9 cellular contexts compared by ENCODE assay signal in the genomic region with DNA sequence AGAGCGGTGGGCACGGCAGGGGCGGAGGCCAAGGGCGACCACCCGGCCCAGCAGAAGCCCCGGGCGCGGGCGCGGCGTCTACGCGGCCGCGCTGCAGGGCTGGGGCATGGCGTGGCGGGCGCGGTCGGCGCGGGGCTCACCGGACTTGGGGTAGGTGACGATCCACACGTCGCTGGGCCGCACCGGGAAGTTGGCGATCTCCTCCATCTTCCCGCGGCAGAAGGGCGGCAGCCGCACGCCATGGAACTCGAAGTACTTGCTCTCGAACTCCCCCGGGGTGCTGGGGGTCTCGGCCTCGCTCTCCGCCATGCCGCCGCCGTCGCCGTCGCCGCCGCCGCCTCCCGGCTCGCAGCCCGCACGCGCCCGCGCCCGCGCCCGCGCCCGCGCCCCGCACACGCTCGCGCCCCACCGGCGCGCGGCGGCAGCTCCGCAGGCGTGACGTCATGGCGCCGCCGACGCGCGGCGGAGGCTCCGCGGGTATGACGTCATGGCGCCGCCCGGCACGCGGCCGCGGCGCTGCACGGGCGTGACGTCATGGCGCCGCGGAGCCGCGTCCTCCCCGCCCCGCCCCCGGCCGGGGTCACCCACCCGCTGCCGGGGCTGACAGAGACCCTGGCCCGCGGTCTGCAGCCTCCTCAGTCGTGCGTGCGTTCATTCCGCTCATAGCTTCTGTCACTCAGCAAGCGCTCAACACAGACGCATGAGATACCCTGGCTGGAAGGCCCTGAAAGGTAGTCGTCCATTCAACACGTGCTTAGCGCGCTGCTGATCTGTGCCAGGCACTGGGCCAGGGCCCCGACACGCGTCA. TPM values are rescaled to one million over a fixed set of nuclear protein-coding genes. Genes with fewer than 3 reads are reported as not detected.
DNase-seq lines count a peak whose midpoint lies in the region; ATAC-seq, FAIRE-seq and TF ChIP-seq lines count a peak whose summit lies in the region.
"Had no signal": no experiment of that assay in that cellular context is flagged by ENCODE, and none has a peak within 500 bp of the region (broad histone marks: within the 10 kb centered on the region; RNA-seq: fewer than 3 reads in every experiment).

A gene with protein sequence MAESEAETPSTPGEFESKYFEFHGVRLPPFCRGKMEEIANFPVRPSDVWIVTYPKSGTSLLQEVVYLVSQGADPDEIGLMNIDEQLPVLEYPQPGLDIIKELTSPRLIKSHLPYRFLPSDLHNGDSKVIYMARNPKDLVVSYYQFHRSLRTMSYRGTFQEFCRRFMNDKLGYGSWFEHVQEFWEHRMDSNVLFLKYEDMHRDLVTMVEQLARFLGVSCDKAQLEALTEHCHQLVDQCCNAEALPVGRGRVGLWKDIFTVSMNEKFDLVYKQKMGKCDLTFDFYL (minus strand): TSS at position 440 of the 808 bp plus-strand sequence. CDS start 131 bp downstream, at position 309.

- no peaks in the 10 kb centered on the region for H3K36me3 Mint-ChIP-seq in activated naive CD4-positive, alpha-beta T cell treated with anti-CD3 and anti-CD28 coated beads, Interleukin-2, amount 50 U/mL, for 24 hours
- H3K36me3 Mint-ChIP-seq in activated T-cell treated with anti-CD3 and anti-CD28 coated beads, Interleukin-2, amount 50 U/mL, for 72 hours (ENCODE audit: insufficient read depth in 2 of 2): peaks cover 0 to 2% of the 10 kb centered on the region in 2 donors

- no peak within 1 kb of the TSS for H3K9ac ChIP-seq in iPS-15b (ENCODE audit: low read depth, low read length)

- TF ChIP-seq POLR2A in GM12891 (IDR thresholded peaks at IDR 0.05; ENCODE audit: low read depth, low read length): no peak

- no peak for DNase-seq in activated naive CD4-positive, alpha-beta T cell treated with Interleukin-2 at 50 U/mL for 16 hours
- DNase-seq in activated T-cell treated with anti-CD3 and anti-CD28 coated beads, Interleukin-2, amount 50 U/mL, for 72 hours: no peak
- DNase-seq in GM12891 (ENCODE audit: insufficient read length, low spot score) (no peak), KBM-7 (no peak), SKM-1 (lab: John Stamatoyannopoulos, UW; ENCODE audit: unreplicated experiment) (no peak)

- in situ Hi-C loops in KBM-7 (cut with MboI; ENCODE audit: low pct_unique_long_range_greater_than_20kb, low sequenced_read_pairs): no loop called here

- H3K4me1 ChIP-seq in iPS-15b (ENCODE audit: control insufficient read depth, insufficient read depth, low read length): peaks cover 14% of the 10 kb centered on the region

- H3K27me3 Mint-ChIP-seq in activated naive CD4-positive, alpha-beta T cell treated with anti-CD3 and anti-CD28 coated beads, Interleukin-2, amount 50 U/mL, for 24 hours: peaks cover 50% of the 10 kb centered on the region
- peaks cover 74% of the 10 kb centered on the region for H3K27me3 Mint-ChIP-seq in activated T-cell treated with anti-CD3 and anti-CD28 coated beads, Interleukin-2, amount 50 U/mL, for 72 hours (ENCODE audit: low read depth)

- H3K9me3 ChIP-seq in iPS-15b (ENCODE audit: control insufficient read depth, insufficient read depth, low read length): no peaks in the 10 kb centered on the region

- H3K27ac Mint-ChIP-seq in activated naive CD4-positive, alpha-beta T cell treated with anti-CD3 and anti-CD28 coated beads, Interleukin-2, amount 50 U/mL, for 24 hours: no peak within 1 kb of the TSS
- no peak within 1 kb of the TSS for H3K27ac Mint-ChIP-seq in activated T-cell treated with anti-CD3 and anti-CD28 coated beads, Interleukin-2, amount 50 U/mL, for 72 hours

- ATAC-seq in activated T-cell treated with anti-CD3 and anti-CD28 coated beads, Interleukin-2, amount 50 U/mL, for 72 hours (replicated peaks in 1 of 2): no peak

- H3K27me3 ChIP-seq in iPS-15b (ENCODE audit: control insufficient read depth, insufficient read depth, low read length): no peaks in the 10 kb centered on the region

- H3K4me3 Mint-ChIP-seq in activated naive CD4-positive, alpha-beta T cell treated with anti-CD3 and anti-CD28 coated beads, Interleukin-2, amount 50 U/mL, for 24 hours: peak within 1 kb of the TSS; percentile 78
- peak within 1 kb of the TSS; percentile 50 to 68 for H3K4me3 Mint-ChIP-seq in activated T-cell treated with anti-CD3 and anti-CD28 coated beads, Interleukin-2, amount 50 U/mL, for 72 hours

- peaks cover 3% of the 10 kb centered on the region for H3K36me3 ChIP-seq in iPS-15b (ENCODE audit: control insufficient read depth, insufficient read depth, low read length)

- H3K27ac ChIP-seq in temporal lobe (ENCODE audit: low read depth, low read length): no peak within 1 kb of the TSS

- peak within 1 kb of the TSS; percentile 71 for H3K4me3 ChIP-seq in iPS-15b (ENCODE audit: low read depth, low read length)

- H3K4me1 Mint-ChIP-seq in activated naive CD4-positive, alpha-beta T cell treated with anti-CD3 and anti-CD28 coated beads, Interleukin-2, amount 50 U/mL, for 24 hours: peaks cover 3% of the 10 kb centered on the region
- no peaks in the 10 kb centered on the region for H3K4me1 Mint-ChIP-seq in activated T-cell treated with anti-CD3 and anti-CD28 coated beads, Interleukin-2, amount 50 U/mL, for 72 hours (ENCODE audit: low read depth)

- peaks cover 3% of the 10 kb centered on the region for H3K9me3 Mint-ChIP-seq in activated naive CD4-positive, alpha-beta T cell treated with anti-CD3 and anti-CD28 coated beads, Interleukin-2, amount 50 U/mL, for 24 hours
- no peaks in the 10 kb centered on the region for H3K9me3 Mint-ChIP-seq in activated T-cell treated with anti-CD3 and anti-CD28 coated beads, Interleukin-2, amount 50 U/mL, for 72 hours

- no peak for FAIRE-seq in GM12891 (lab: Jason Lieb, UNC)
- FAIRE-seq: G401.6 had no signal

TF ChIP-seq in GM12891, 5 proteins besides CTCF, POLR2A, EP300 and RAD21:
- TF ChIP-seq POU2F2 (IDR thresholded peaks at IDR 0.05; ENCODE audit: low read depth, low read length): no peak
- no peak for TF ChIP-seq POLR2AphosphoS5 (IDR thresholded peaks at IDR 0.05; ENCODE audit: low read depth, low read length)
- no peak for TF ChIP-seq TAF1 (IDR thresholded peaks at IDR 0.05; ENCODE audit: low read depth, low read length)
- TF ChIP-seq SPI1 (IDR thresholded peaks at IDR 0.05; ENCODE audit: low read depth, low read length): no peak
- no peak for TF ChIP-seq PAX5 (IDR thresholded peaks at IDR 0.05; ENCODE audit: insufficient read depth, low read length, severe bottlenecking)

RNA-seq across cellular contexts. Expression of the gene that starts here (rescaled TPM):
- not detected for total RNA-seq in activated T-cell treated with anti-CD3 and anti-CD28 coated beads, Interleukin-2, amount 50 U/mL, for 72 hours
- 35.2 TPM for total RNA-seq in temporal lobe
- polyA plus RNA-seq in GM12891 (2012; ENCODE audit: low read depth, missing spikeins): 0.12 TPM

Comparison
In these comparisons a context has a peak if more than half of its experiments do, and no peak if none do; other contexts are left out.
1. RNA of the gene that starts here (total RNA-seq): 35.2 TPM in temporal lobe (single experiment); not detected in activated T-cell treated with anti-CD3 and anti-CD28 coated beads, Interleukin-2, amount 50 U/mL, for 72 hours; every median in the first group is over 10 times any median in the second.